In genomic region chr1:91022518-91022929, GRCh38 we compare ENCODE assay signal across 8 cellular contexts. TPM values are rescaled to one million over a fixed set of nuclear protein-coding genes. Genes with fewer than 3 reads are reported as not detected.
DNase-seq lines count a peak whose midpoint lies in the region; ATAC-seq and TF ChIP-seq lines count a peak whose summit lies in the region.

No MANE protein-coding gene starts in this region.

- no peak for DNase-seq in activated T-cell treated with anti-CD3 and anti-CD28 coated beads, Interleukin-2, amount 50 U/mL, for 24 hours
- no peak for DNase-seq in activated T-cell treated with anti-CD3 and anti-CD28 coated beads, Interleukin-2, amount 50 U/mL, for 1 hour
- DNase-seq in right cardiac atrium (no peak), RKO (ENCODE audit: low spot score) (no peak)
- DNase-seq in NK-92 treated with Interleukin-12 subunit alpha and Interleukin-12 subunit beta, amount 100 ng/mL, for 24 hours (lab: John Stamatoyannopoulos, UW) = no peak

- peaks cover 58% of the 10 kb centered on the region for H3K4me1 Mint-ChIP-seq in activated T-cell treated with anti-CD3 and anti-CD28 coated beads, Interleukin-2, amount 50 U/mL, for 24 hours (ENCODE audit: low read depth)
- peaks cover 49% of the 10 kb centered on the region for H3K4me1 Mint-ChIP-seq in stimulated activated memory B cell treated with anti-CD40 and anti-IgM and Interleukin-4, amounts not matched to agents 10 μg/mL and 1 μg/mL and 100 μg/mL, for 72 hours

- H3K4me1 ChIP-seq in right cardiac atrium (ENCODE audit: control insufficient read depth, insufficient read depth, low read length) = no peaks in the 10 kb centered on the region

- no peaks in the 10 kb centered on the region for H3K9me3 Mint-ChIP-seq in activated T-cell treated with anti-CD3 and anti-CD28 coated beads, Interleukin-2, amount 50 U/mL, for 24 hours
- no peaks in the 10 kb centered on the region for H3K9me3 Mint-ChIP-seq in stimulated activated memory B cell treated with anti-CD40 and anti-IgM and Interleukin-4, amounts not matched to agents 10 μg/mL and 1 μg/mL and 100 μg/mL, for 72 hours

- H3K27ac ChIP-seq in VCaP (peak overlapping the region; percentile 99), right cardiac atrium (ENCODE audit: low read length) (peak overlapping the region; percentile 97)

- peaks cover 39% of the 10 kb centered on the region for H3K36me3 Mint-ChIP-seq in activated T-cell treated with anti-CD3 and anti-CD28 coated beads, Interleukin-2, amount 50 U/mL, for 24 hours (ENCODE audit: low read depth)
- no peaks in the 10 kb centered on the region for H3K36me3 Mint-ChIP-seq in stimulated activated memory B cell treated with anti-CD40 and anti-IgM and Interleukin-4, amounts not matched to agents 10 μg/mL and 1 μg/mL and 100 μg/mL, for 72 hours

- TF ChIP-seq CTCF in VCaP (conservative IDR thresholded peaks at IDR 0.05) = no peak

- H3K27ac Mint-ChIP-seq in activated T-cell treated with anti-CD3 and anti-CD28 coated beads, Interleukin-2, amount 50 U/mL, for 24 hours = peak overlapping the region; percentile 100
- peak overlapping the region; percentile 98 for H3K27ac Mint-ChIP-seq in stimulated activated memory B cell treated with anti-CD40 and anti-IgM and Interleukin-4, amounts not matched to agents 10 μg/mL and 1 μg/mL and 100 μg/mL, for 72 hours

- H3K27me3 Mint-ChIP-seq in activated T-cell treated with anti-CD3 and anti-CD28 coated beads, Interleukin-2, amount 50 U/mL, for 24 hours = no peaks in the 10 kb centered on the region
- no peaks in the 10 kb centered on the region for H3K27me3 Mint-ChIP-seq in stimulated activated memory B cell treated with anti-CD40 and anti-IgM and Interleukin-4, amounts not matched to agents 10 μg/mL and 1 μg/mL and 100 μg/mL, for 72 hours

- intact Hi-C loops in right cardiac atrium (cut with DNase I) = no loop called here

- peak in 1 of 2 donors; percentile 4 for ATAC-seq in right cardiac atrium
- ATAC-seq in stimulated activated memory B cell treated with anti-CD40 and anti-IgM and Interleukin-4, amounts not matched to agents 10 μg/mL and 1 μg/mL and 100 μg/mL, for 72 hours = no peak
- ATAC-seq in HG02884 (IDR thresholded peaks at IDR 0.05; ENCODE audit: unreplicated experiment) = no peak

- H3K27me3 ChIP-seq in right cardiac atrium (ENCODE audit: control insufficient read depth, insufficient read depth) = no peaks in the 10 kb centered on the region

- WGBS in right cardiac atrium = 52% methylated on average over 6 of the region's 6 CpGs

- peak overlapping the region; percentile 97 for H3K4me3 Mint-ChIP-seq in activated T-cell treated with anti-CD3 and anti-CD28 coated beads, Interleukin-2, amount 50 U/mL, for 24 hours
- H3K4me3 Mint-ChIP-seq in stimulated activated memory B cell treated with anti-CD40 and anti-IgM and Interleukin-4, amounts not matched to agents 10 μg/mL and 1 μg/mL and 100 μg/mL, for 72 hours = peak overlapping the region; percentile 90

- H3K9me3 ChIP-seq in right cardiac atrium (ENCODE audit: control insufficient read depth, low read length) = no peaks in the 10 kb centered on the region

- peak overlapping the region; percentile 93 for H3K4me3 ChIP-seq in right cardiac atrium (ENCODE audit: low read length)

RNA-seq across cellular contexts. Expression of gene ZNF644, which starts 0.7 kb away (rescaled TPM):
- total RNA-seq in right cardiac atrium = 10 to 100 TPM; 33.0 to 44.7 (median 36.1) TPM
- polyA plus RNA-seq in right cardiac atrium = 16.7 TPM
